In genomic region chr11:117473692-117474091, GRCh38 we compare ENCODE assay signal across 16 cellular contexts.
A peak's percentile ranks its signal among the peaks of the same experiment; 100 is the strongest.
DNase-seq lines count a peak whose midpoint lies in the region; ATAC-seq lines count a peak whose summit lies in the region.
"Had no signal": no experiment of that assay in that cellular context is flagged by ENCODE, and none has a peak within 500 bp of the region (broad histone marks: within the 10 kb centered on the region; RNA-seq: fewer than 3 reads in every experiment).

No MANE protein-coding gene starts in this region.

- H3K4me1 ChIP-seq in HUES48 (ENCODE audit: control insufficient read depth, insufficient read depth, low read length) (peaks cover 21% of the 10 kb centered on the region; the same call in 1 of the 2 replicates), mesendoderm (ENCODE audit: control insufficient read depth, low read depth, low read length) (no peaks in the 10 kb centered on the region)
- H3K4me1 ChIP-seq: esophagus muscularis mucosa, heart right ventricle, upper lobe of right lung had no signal

- H3K56ac ChIP-seq in mesendoderm (ENCODE audit: low read length): no peak overlapping the region

- no peak overlapping the region for H2BK120ac ChIP-seq in mesendoderm (ENCODE audit: low read depth, low read length)

- H2BK5ac ChIP-seq in mesendoderm (ENCODE audit: low read length): no peak overlapping the region

- H3K9ac ChIP-seq in HUES48 (ENCODE audit: low read depth, low read length) (no peak overlapping the region), mesendoderm (ENCODE audit: low read length) (no peak overlapping the region)

- H3K36me3 ChIP-seq in HUES48 (ENCODE audit: control insufficient read depth, insufficient read depth, low read length) (no peaks in the 10 kb centered on the region), mesendoderm (ENCODE audit: control insufficient read depth, insufficient read depth, low read length) (no peaks in the 10 kb centered on the region)
- H3K36me3 ChIP-seq: upper lobe of right lung had no signal

- ATAC-seq in HG02852 (IDR thresholded peaks at IDR 0.05; ENCODE audit: unreplicated experiment): no peak
- ATAC-seq: heart right ventricle; stimulated activated effector memory CD8-positive, alpha-beta T cell treated with anti-CD3 and anti-CD28 coated beads, Interleukin-12 subunit alpha, Interleukin-12 subunit beta, amount 100 ng/mL, for 72 hours; upper lobe of right lung had no signal

- peak; percentile 85 for DNase-seq in NCI-H187 treated with DMSO at 0.1 percent for 48 hours (lab: John Stamatoyannopoulos, UW)
- DNase-seq in NCI-H774 (lab: John Stamatoyannopoulos, UW): peak; percentile 92
- DNase-seq in iPS-NIHi11 (ENCODE audit: low spot score): peak; percentile 31
- no peak for DNase-seq in activated CD4-positive, alpha-beta T cell treated with anti-CD3 and anti-CD28 coated beads for 4 hours
- DNase-seq in mesendoderm: no peak
- no peak for DNase-seq in HUDEP-2 (lab: John Stamatoyannopoulos, UW; ENCODE audit: unreplicated experiment in 76 of 76)
- DNase-seq: activated gamma-delta T cell treated with Interleukin-2 at 50 U/mL for 16 hours, DND-41, heart right ventricle, MM.1S, nucleus accumbens, upper lobe of right lung had no signal

- no peaks in the 10 kb centered on the region for H3K9me3 ChIP-seq in HUES48 (ENCODE audit: control insufficient read depth, insufficient read depth, low read length)
- H3K9me3 ChIP-seq: esophagus muscularis mucosa, heart right ventricle, upper lobe of right lung had no signal

- H3K27ac ChIP-seq in HUES48 (ENCODE audit: low read depth, low read length): peak overlapping the region; percentile 68
- no peak overlapping the region for H3K27ac ChIP-seq in mesendoderm (ENCODE audit: low read depth, low read length)
- H3K27ac ChIP-seq: esophagus muscularis mucosa, heart right ventricle, upper lobe of right lung had no signal

- no peak overlapping the region for H2AK5ac ChIP-seq in mesendoderm (ENCODE audit: low read length)

- H3K4me3 ChIP-seq in HUES48 (ENCODE audit: low read depth, low read length) (no peak overlapping the region), mesendoderm (ENCODE audit: low read length) (no peak overlapping the region)
- H3K4me3 ChIP-seq: esophagus muscularis mucosa, heart right ventricle, upper lobe of right lung had no signal

- H3K27me3 ChIP-seq in HUES48 (ENCODE audit: control insufficient read depth, insufficient read depth, low read length) (no peaks in the 10 kb centered on the region), mesendoderm (ENCODE audit: insufficient read depth, low read length, poor library complexity) (no peaks in the 10 kb centered on the region)
- H3K27me3 ChIP-seq: esophagus muscularis mucosa, heart right ventricle, upper lobe of right lung had no signal

- no CpG with 5 or more reads among the region's 5 CpGs for WGBS in mesendoderm (ENCODE audit: extremely low coverage, insufficient coverage, low lambda C conversion rate)

- no peak overlapping the region for H4K8ac ChIP-seq in mesendoderm (ENCODE audit: low read depth, low read length)

- no peak overlapping the region for H4K5ac ChIP-seq in mesendoderm (ENCODE audit: low read length)

- H3K79me2 ChIP-seq in mesendoderm (ENCODE audit: control insufficient read depth, insufficient read depth, low read length): no peaks in the 10 kb centered on the region

- no peak overlapping the region for H3K18ac ChIP-seq in mesendoderm (ENCODE audit: low read length)

- no peak overlapping the region for H3K4ac ChIP-seq in mesendoderm (ENCODE audit: low read depth, low read length)

- no peak overlapping the region for H2BK15ac ChIP-seq in mesendoderm (replicated peaks; ENCODE audit: low read depth)

- no peak overlapping the region for H3K4me2 ChIP-seq in mesendoderm (ENCODE audit: low read length)

- H3K79me1 ChIP-seq in mesendoderm (ENCODE audit: low read length): no peaks in the 10 kb centered on the region

- H3K23ac ChIP-seq in mesendoderm (ENCODE audit: low read length): no peak overlapping the region

Comparison
In these comparisons a context has a peak if more than half of its experiments do, and no peak if none do; other contexts are left out.
1. DNase-seq: peak in NCI-H187 treated with DMSO at 0.1 percent for 48 hours (single experiment), NCI-H774 (single experiment) and iPS-NIHi11 (single experiment); none in activated CD4-positive, alpha-beta T cell treated with anti-CD3 and anti-CD28 coated beads for 4 hours (0 of 2), mesendoderm (single experiment) and HUDEP-2 (0 of 76).